In the genomic region with DNA sequence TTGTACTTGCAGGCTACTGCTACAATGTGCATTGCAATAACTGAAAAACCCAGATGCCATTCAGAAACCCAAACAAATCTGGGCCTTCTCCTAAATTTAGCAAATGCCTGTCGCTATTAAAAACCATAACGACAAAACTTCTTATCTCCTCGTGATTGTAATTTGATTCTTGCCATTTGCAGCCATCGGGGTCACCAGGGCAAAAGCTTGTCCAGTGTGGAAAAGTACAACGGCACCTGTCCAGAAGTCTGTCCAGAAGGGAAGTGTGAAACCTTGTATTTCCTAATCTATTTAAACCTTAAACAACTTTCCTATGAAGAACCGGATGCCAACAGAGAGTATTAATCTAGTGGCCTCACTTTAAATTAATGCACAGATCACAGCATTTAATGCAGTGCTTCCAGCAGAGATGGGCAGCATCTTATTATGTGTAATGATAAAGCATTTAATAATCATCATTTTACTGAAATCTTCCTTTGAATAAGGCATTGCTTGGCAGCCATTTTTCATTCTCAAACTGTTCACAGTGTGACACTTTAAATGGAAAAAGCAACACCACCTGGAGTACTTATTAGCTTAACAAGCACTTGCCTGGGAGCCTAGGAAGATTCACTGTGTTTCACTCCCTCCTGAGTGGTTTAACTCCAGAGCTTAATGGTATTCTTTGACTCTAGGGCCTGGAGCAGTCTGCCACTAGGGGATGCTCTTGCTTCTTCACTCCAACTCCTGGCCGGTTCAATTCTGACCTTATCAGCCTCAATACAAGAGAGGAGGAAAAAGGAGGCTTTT, we compare ENCODE assay signal across 9 cellular contexts. TPM values are rescaled to one million over a fixed set of nuclear protein-coding genes. Genes with fewer than 3 reads are reported as not detected.
DNase-seq lines count a peak whose midpoint lies in the region; ATAC-seq and TF ChIP-seq lines count a peak whose summit lies in the region.
"Had no signal": no experiment of that assay in that cellular context is flagged by ENCODE, and none has a peak within 500 bp of the region (broad histone marks: within the 10 kb centered on the region; RNA-seq: fewer than 3 reads in every experiment).

No MANE protein-coding gene starts in this region.

- H3K9me3 Mint-ChIP-seq in natural killer cell (no peaks in the 10 kb centered on the region), GM23338 (peaks cover 3% of the 10 kb centered on the region; the same call in 2 of the 3 replicates)
- H3K9me3 Mint-ChIP-seq in natural killer cell treated with Interleukin-12 subunit alpha and Interleukin-12 subunit beta and Interleukin-15 and Interleukin-18, amount 100 ng/mL, for 72 hours, result no peaks in the 10 kb centered on the region

- no peak for TF ChIP-seq POLR2A in Peyer's patch (IDR thresholded peaks at IDR 0.05)

- H3K4me3 ChIP-seq in GM23338, result no peak overlapping the region
- H3K4me3 ChIP-seq in Peyer's patch, result no peak overlapping the region
- no peak overlapping the region for H3K4me3 ChIP-seq in left lung

- H3K4me1 Mint-ChIP-seq in natural killer cell (peaks cover 0 to 3% of the 10 kb centered on the region in 2 donors), GM23338 (peaks cover 13% of the 10 kb centered on the region)
- no peaks in the 10 kb centered on the region for H3K4me1 Mint-ChIP-seq in natural killer cell treated with Interleukin-12 subunit alpha and Interleukin-12 subunit beta and Interleukin-15 and Interleukin-18, amount 100 ng/mL, for 72 hours (ENCODE audit: low read depth in 2 of 2)

- intact Hi-C loops in natural killer cell (cut with micrococcal nuclease), result no loop called here
- intact Hi-C loops in left lung (cut with DNase I), result no loop called here

- TF ChIP-seq CTCF in natural killer cell (IDR thresholded peaks at IDR 0.05), result peak; percentile 53
- TF ChIP-seq CTCF in GM23338 (conservative IDR thresholded peaks at IDR 0.05; ENCODE audit: low read depth in 2 of 2), result peak; percentile 98 to 99
- TF ChIP-seq CTCF in Peyer's patch (IDR thresholded peaks at IDR 0.05), result peak; percentile 12 to 95 (median 84)
- TF ChIP-seq CTCF in left lung (IDR thresholded peaks at IDR 0.05), result peak; percentile 68 to 93

- H3K4me2 ChIP-seq in GM23338, result no peak overlapping the region

- no peaks in the 10 kb centered on the region for H3F3A ChIP-seq in GM23338 (replicated peaks; ENCODE audit: low read depth)

- no peaks in the 10 kb centered on the region for H3K27me3 ChIP-seq in GM23338 (ENCODE audit: insufficient read depth)
- H3K27me3 ChIP-seq in Peyer's patch, result no peaks in the 10 kb centered on the region
- no peaks in the 10 kb centered on the region for H3K27me3 ChIP-seq in left lung

- ATAC-seq in natural killer cell (peak in 1 of 3 donors; percentile 64), GM23338 (peak; percentile 100), left lung (peak; percentile 98)
- ATAC-seq in natural killer cell treated with Interleukin-12 subunit alpha and Interleukin-12 subunit beta and Interleukin-15 and Interleukin-18, amount 100 ng/mL, for 72 hours, result no peak

- H3K27ac ChIP-seq in GM23338 (ENCODE audit: low read depth) (no peak overlapping the region), Peyer's patch (no peak overlapping the region), left lung (peak overlapping the region in 1 of 2 donors; percentile 15)

- H3K27ac Mint-ChIP-seq in natural killer cell (no peak overlapping the region), GM23338 (no peak overlapping the region)
- no peak overlapping the region for H3K27ac Mint-ChIP-seq in natural killer cell treated with Interleukin-12 subunit alpha and Interleukin-12 subunit beta and Interleukin-15 and Interleukin-18, amount 100 ng/mL, for 72 hours

- H3K9me2 ChIP-seq in GM23338 (ENCODE audit: insufficient read depth), result 0 out of 2 replicates have a peak, but pooled peaks cover 2% of the 10 kb centered on the region

- H3K9me3 ChIP-seq in Peyer's patch, result no peaks in the 10 kb centered on the region
- no peaks in the 10 kb centered on the region for H3K9me3 ChIP-seq in left lung

- no peaks in the 10 kb centered on the region for H3K79me2 ChIP-seq in GM23338 (replicated peaks; ENCODE audit: insufficient read depth)

- no peaks in the 10 kb centered on the region for H4K20me1 ChIP-seq in GM23338 (replicated peaks; ENCODE audit: insufficient read depth)

- no peaks in the 10 kb centered on the region for H3K36me3 ChIP-seq in GM23338 (ENCODE audit: insufficient read depth)
- no peaks in the 10 kb centered on the region for H3K36me3 ChIP-seq in Peyer's patch
- no peaks in the 10 kb centered on the region for H3K36me3 ChIP-seq in left lung

- H2AFZ ChIP-seq in GM23338, result no peak overlapping the region

- H3K36me3 Mint-ChIP-seq in natural killer cell (peaks cover 1% of the 10 kb centered on the region), GM23338 (ENCODE audit: low read depth) (no peaks in the 10 kb centered on the region)
- no peaks in the 10 kb centered on the region for H3K36me3 Mint-ChIP-seq in natural killer cell treated with Interleukin-12 subunit alpha and Interleukin-12 subunit beta and Interleukin-15 and Interleukin-18, amount 100 ng/mL, for 72 hours
- H3K36me3 Mint-ChIP-seq: naive thymus-derived CD8-positive, alpha-beta T cell had no signal

- 0 out of 2 replicates have a peak, but pooled peaks cover 5% of the 10 kb centered on the region for H3K4me1 ChIP-seq in GM23338 (ENCODE audit: insufficient read depth)
- H3K4me1 ChIP-seq in Peyer's patch, result no peaks in the 10 kb centered on the region
- peaks cover 0 to 11% of the 10 kb centered on the region in 2 donors for H3K4me1 ChIP-seq in left lung

- DNase-seq in natural killer cell (no peak), GM23338 (ENCODE audit: low spot score) (peak; percentile 91), KG1 (lab: John Stamatoyannopoulos, UW) (peak; percentile 23), Peyer's patch (peak in 2 of 3 donors; percentile 19 to 77), cerebellum (ENCODE audit: low spot score) (peak; percentile 15), left lung (peak in 1 of 2 donors; percentile 50), superior temporal gyrus (ENCODE audit: extremely low spot score) (peak; percentile 74)
- no peak for DNase-seq in natural killer cell treated with Interleukin-12 subunit alpha and Interleukin-12 subunit beta and Interleukin-15 and Interleukin-18, amount 100 ng/mL, for 72 hours (ENCODE audit: low spot score)

- peaks cover 11 to 12% of the 10 kb centered on the region in 2 donors for H3K27me3 Mint-ChIP-seq in natural killer cell (ENCODE audit: low read depth in 2 of 2)
- H3K27me3 Mint-ChIP-seq in natural killer cell treated with Interleukin-12 subunit alpha and Interleukin-12 subunit beta and Interleukin-15 and Interleukin-18, amount 100 ng/mL, for 72 hours, result peaks cover 6 to 21% of the 10 kb centered on the region in 2 donors
- no peaks in the 10 kb centered on the region for H3K27me3 Mint-ChIP-seq in GM23338 (ENCODE audit: insufficient read depth, low read depth, poor library complexity)

- H3K4me3 Mint-ChIP-seq in natural killer cell, result no peak overlapping the region
- no peak overlapping the region for H3K4me3 Mint-ChIP-seq in natural killer cell treated with Interleukin-12 subunit alpha and Interleukin-12 subunit beta and Interleukin-15 and Interleukin-18, amount 100 ng/mL, for 72 hours
- no peak overlapping the region for H3K4me3 Mint-ChIP-seq in GM23338
- H3K4me3 Mint-ChIP-seq: naive thymus-derived CD8-positive, alpha-beta T cell had no signal

RNA-seq across cellular contexts. Expression of a gene that starts 4.9 kb away (rescaled TPM):
- not detected for total RNA-seq in natural killer cell
- total RNA-seq in natural killer cell treated with Interleukin-12 subunit alpha and Interleukin-12 subunit beta and Interleukin-15 and Interleukin-18, amount 100 ng/mL, for 72 hours, result not detected
- 0.07 TPM in 1 of 2 replicates, not detected in the other for total RNA-seq in GM23338 (2014; rRNA removed; shearing (Covaris generic))
- 0.05 TPM in 1 of 2 replicates, not detected in the other for polyA plus RNA-seq in GM23338 (2016; fragmentation: Nextera tagmentation; extraction: Ambion mirVana)
- total RNA-seq in Peyer's patch, result 100 to 1,000 TPM in 1 of 4 donors, 10 to 100 TPM in 3; 42.2 to 287 (median 56.4) TPM
- total RNA-seq in cerebellum, result 25.1 TPM
- total RNA-seq in left lung, result 100 to 1,000 TPM; 253 to 376 TPM
- total RNA-seq: naive thymus-derived CD8-positive, alpha-beta T cell had no signal

Comparison
In these comparisons a context has a peak if more than half of its experiments do, and no peak if none do; other contexts are left out.
1. ATAC-seq: peak in GM23338 (single experiment) and left lung (single experiment); none in natural killer cell treated with Interleukin-12 subunit alpha and Interleukin-12 subunit beta and Interleukin-15 and Interleukin-18, amount 100 ng/mL, for 72 hours (0 of 2).
2. DNase-seq: peak in GM23338 (single experiment), KG1 (single experiment), Peyer's patch (2 of 3), cerebellum (single experiment) and superior temporal gyrus (single experiment); none in natural killer cell (single experiment) and natural killer cell treated with Interleukin-12 subunit alpha and Interleukin-12 subunit beta and Interleukin-15 and Interleukin-18, amount 100 ng/mL, for 72 hours (single experiment).
3. RNA of a gene that starts 4.9 kb away (total RNA-seq): 253 to 376 TPM in left lung, 42.2 to 287 TPM in Peyer's patch and 25.1 TPM in cerebellum (single experiment); 0.07 TPM in GM23338, not detected in natural killer cell treated with Interleukin-12 subunit alpha and Interleukin-12 subunit beta and Interleukin-15 and Interleukin-18, amount 100 ng/mL, for 72 hours and not detected in natural killer cell; every median in the first group is over 10 times any median in the second.
4. Peak in every context shown above with its lines, with median percentiles within 50 percentile points of each other: CTCF ChIP-seq.